In the genomic region with DNA sequence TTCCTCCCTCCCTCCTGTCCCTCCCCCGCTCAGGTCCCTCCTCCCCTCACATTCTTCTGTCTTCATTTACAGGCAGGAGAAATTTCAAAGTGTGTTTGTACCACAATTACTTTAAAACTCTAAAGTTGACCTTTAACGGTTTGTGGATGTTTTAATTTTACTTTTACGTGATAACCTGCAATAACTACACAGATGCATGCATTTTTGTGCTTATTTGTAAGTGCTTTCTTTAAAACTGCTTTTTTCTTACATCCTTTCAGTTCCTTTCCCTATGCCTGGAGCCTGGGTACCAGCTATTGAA, we compare ENCODE assay signal across 1 cellular context.
TF ChIP-seq lines count a peak whose summit lies in the region.

No MANE protein-coding gene starts in this region.

TF ChIP-seq in GM23338, 12 proteins besides CTCF, POLR2A, EP300 and RAD21:
- TF ChIP-seq, protein P1, sequence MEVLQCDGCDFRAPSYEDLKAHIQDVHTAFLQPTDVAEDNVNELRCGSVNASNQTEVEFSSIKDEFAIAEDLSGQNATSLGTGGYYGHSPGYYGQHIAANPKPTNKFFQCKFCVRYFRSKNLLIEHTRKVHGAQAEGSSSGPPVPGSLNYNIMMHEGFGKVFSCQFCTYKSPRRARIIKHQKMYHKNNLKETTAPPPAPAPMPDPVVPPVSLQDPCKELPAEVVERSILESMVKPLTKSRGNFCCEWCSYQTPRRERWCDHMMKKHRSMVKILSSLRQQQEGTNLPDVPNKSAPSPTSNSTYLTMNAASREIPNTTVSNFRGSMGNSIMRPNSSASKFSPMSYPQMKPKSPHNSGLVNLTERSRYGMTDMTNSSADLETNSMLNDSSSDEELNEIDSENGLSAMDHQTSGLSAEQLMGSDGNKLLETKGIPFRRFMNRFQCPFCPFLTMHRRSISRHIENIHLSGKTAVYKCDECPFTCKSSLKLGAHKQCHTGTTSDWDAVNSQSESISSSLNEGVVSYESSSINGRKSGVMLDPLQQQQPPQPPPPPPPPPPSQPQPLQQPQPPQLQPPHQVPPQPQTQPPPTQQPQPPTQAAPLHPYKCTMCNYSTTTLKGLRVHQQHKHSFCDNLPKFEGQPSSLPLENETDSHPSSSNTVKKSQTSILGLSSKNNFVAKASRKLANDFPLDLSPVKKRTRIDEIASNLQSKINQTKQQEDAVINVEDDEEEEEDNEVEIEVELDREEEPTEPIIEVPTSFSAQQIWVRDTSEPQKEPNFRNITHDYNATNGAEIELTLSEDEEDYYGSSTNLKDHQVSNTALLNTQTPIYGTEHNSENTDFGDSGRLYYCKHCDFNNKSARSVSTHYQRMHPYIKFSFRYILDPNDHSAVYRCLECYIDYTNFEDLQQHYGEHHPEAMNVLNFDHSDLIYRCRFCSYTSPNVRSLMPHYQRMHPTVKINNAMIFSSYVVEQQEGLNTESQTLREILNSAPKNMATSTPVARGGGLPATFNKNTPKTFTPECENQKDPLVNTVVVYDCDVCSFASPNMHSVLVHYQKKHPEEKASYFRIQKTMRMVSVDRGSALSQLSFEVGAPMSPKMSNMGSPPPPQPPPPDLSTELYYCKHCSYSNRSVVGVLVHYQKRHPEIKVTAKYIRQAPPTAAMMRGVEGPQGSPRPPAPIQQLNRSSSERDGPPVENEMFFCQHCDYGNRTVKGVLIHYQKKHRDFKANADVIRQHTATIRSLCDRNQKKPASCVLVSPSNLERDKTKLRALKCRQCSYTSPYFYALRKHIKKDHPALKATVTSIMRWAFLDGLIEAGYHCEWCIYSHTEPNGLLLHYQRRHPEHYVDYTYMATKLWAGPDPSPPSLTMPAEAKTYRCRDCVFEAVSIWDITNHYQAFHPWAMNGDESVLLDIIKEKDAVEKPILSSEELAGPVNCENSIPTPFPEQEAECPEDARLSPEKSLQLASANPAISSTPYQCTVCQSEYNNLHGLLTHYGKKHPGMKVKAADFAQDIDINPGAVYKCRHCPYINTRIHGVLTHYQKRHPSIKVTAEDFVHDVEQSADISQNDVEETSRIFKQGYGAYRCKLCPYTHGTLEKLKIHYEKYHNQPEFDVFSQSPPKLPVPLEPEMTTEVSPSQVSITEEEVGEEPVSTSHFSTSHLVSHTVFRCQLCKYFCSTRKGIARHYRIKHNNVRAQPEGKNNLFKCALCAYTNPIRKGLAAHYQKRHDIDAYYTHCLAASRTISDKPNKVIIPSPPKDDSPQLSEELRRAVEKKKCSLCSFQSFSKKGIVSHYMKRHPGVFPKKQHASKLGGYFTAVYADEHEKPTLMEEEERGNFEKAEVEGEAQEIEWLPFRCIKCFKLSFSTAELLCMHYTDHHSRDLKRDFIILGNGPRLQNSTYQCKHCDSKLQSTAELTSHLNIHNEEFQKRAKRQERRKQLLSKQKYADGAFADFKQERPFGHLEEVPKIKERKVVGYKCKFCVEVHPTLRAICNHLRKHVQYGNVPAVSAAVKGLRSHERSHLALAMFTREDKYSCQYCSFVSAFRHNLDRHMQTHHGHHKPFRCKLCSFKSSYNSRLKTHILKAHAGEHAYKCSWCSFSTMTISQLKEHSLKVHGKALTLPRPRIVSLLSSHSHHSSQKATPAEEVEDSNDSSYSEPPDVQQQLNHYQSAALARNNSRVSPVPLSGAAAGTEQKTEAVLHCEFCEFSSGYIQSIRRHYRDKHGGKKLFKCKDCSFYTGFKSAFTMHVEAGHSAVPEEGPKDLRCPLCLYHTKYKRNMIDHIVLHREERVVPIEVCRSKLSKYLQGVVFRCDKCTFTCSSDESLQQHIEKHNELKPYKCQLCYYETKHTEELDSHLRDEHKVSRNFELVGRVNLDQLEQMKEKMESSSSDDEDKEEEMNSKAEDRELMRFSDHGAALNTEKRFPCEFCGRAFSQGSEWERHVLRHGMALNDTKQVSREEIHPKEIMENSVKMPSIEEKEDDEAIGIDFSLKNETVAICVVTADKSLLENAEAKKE (CRISPR knock-in tag; IDR thresholded peaks at IDR 0.05): no peak
- TF ChIP-seq, protein P2, sequence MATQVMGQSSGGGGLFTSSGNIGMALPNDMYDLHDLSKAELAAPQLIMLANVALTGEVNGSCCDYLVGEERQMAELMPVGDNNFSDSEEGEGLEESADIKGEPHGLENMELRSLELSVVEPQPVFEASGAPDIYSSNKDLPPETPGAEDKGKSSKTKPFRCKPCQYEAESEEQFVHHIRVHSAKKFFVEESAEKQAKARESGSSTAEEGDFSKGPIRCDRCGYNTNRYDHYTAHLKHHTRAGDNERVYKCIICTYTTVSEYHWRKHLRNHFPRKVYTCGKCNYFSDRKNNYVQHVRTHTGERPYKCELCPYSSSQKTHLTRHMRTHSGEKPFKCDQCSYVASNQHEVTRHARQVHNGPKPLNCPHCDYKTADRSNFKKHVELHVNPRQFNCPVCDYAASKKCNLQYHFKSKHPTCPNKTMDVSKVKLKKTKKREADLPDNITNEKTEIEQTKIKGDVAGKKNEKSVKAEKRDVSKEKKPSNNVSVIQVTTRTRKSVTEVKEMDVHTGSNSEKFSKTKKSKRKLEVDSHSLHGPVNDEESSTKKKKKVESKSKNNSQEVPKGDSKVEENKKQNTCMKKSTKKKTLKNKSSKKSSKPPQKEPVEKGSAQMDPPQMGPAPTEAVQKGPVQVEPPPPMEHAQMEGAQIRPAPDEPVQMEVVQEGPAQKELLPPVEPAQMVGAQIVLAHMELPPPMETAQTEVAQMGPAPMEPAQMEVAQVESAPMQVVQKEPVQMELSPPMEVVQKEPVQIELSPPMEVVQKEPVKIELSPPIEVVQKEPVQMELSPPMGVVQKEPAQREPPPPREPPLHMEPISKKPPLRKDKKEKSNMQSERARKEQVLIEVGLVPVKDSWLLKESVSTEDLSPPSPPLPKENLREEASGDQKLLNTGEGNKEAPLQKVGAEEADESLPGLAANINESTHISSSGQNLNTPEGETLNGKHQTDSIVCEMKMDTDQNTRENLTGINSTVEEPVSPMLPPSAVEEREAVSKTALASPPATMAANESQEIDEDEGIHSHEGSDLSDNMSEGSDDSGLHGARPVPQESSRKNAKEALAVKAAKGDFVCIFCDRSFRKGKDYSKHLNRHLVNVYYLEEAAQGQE (IDR thresholded peaks at IDR 0.05; ENCODE audit: unreplicated experiment): no peak
TF ChIP-seq in GM23338: peak in this region for 0.
